8 cellular contexts compared by ENCODE assay signal in the genomic region with DNA sequence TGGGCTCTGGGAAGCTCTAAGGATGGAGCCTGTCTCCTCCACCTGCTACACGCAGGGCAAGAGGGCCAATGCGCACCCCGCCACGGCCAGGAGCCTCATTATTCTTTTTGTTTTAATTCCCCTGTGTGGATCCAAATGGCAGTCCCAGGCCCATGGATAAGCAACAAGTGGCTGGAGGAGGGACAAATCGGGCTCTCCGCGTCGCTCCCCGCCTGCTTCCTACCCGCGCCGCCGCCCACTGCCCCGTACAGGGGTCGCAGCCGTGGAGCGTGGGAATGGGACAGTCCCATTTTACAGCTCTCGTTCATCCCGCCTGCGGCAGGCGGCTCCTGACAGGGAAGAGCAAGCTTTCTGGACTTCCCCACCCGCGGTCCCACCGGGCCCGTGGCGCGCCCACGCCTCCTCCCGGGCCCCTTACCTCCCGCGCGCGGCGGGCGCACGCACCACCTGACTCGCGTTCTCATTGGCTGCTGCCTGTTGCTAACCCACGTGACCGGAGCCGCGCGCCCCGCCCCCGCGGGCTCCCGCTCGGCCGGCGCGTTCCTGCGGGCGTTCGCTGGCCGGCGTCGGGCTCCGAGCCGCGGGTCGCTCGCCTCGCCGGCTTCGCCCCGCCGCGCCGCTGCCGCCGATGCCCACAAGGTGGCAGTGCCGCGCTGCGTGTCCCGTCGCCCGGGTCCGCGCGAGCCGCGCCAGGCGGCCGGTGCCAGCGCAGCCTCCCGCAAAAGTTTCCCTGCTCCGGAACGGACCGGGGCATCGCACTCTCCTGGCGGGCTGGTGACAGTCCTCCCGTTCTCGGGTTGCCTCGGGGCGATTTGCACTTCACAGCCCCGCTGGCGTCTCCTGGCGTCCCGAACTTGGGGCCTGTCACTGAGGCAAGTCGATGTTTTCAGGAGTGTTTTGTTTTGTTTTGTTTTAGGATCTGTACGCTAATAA.
DNase-seq lines count a peak whose midpoint lies in the region; ATAC-seq and TF ChIP-seq lines count a peak whose summit lies in the region.

No MANE protein-coding gene starts in this region.

- H3K4me3 ChIP-seq in ovary, result peak overlapping the region; percentile 52
- H3K4me3 ChIP-seq in thyroid gland (replicated peaks in 1 of 3), result peak overlapping the region; percentile 29 to 82 (median 62)

- H3K4me1 Mint-ChIP-seq in HFFc6 (ENCODE audit: low read depth), result peaks cover 24% of the 10 kb centered on the region
- peaks cover 18% of the 10 kb centered on the region for H3K4me1 Mint-ChIP-seq in activated naive CD8-positive, alpha-beta T cell treated with anti-CD3 and anti-CD28 coated beads for 36 hours

- no peaks in the 10 kb centered on the region for H3K27me3 Mint-ChIP-seq in HFFc6 (ENCODE audit: insufficient read depth)
- peaks cover 3% of the 10 kb centered on the region for H3K27me3 Mint-ChIP-seq in activated naive CD8-positive, alpha-beta T cell treated with anti-CD3 and anti-CD28 coated beads for 36 hours

- H3K36me3 Mint-ChIP-seq in HFFc6 (ENCODE audit: low read depth), result no peaks in the 10 kb centered on the region
- no peaks in the 10 kb centered on the region for H3K36me3 Mint-ChIP-seq in activated naive CD8-positive, alpha-beta T cell treated with anti-CD3 and anti-CD28 coated beads for 36 hours

- TF ChIP-seq EP300 in ovary (IDR thresholded peaks at IDR 0.05), result no peak

- ATAC-seq in SK-N-SH treated with all-trans-retinoic acid at 6 μM for 48 hours, result peak; percentile 92
- peak; percentile 96 for ATAC-seq in Right ventricle myocardium inferior

- intact Hi-C loops in Right ventricle myocardium inferior (cut with DNase I), result loop anchor here (1.0 to 10.0 kb wide), 8 partner anchors 222 to 1411 kb away; no protein-coding TSS in a partner anchor
- intact Hi-C loops in ovary (cut with DNase I), result loop anchor here in 2 of 4 donors (5.0 to 10.0 kb wide), 3 partner anchors 1034 to 1234 kb away; a partner anchor contains a TSS
- intact Hi-C loops in thyroid gland (cut with DNase I), result loop anchor here (10.0 kb wide), 1 partner anchor 104 kb away; no protein-coding TSS in a partner anchor

- peak; percentile 79 for DNase-seq in HFFc6
- DNase-seq in NAMALWA (ENCODE audit: low spot score), result peak; percentile 93
- DNase-seq in activated naive CD8-positive, alpha-beta T cell treated with anti-CD3 and anti-CD28 coated beads for 36 hours, result peak; percentile 95
- peak; percentile 96 for DNase-seq in Right ventricle myocardium inferior (ENCODE audit: missing footprints)
- peak; percentile 90 to 96 (median 94) for DNase-seq in ovary
- peak; percentile 95 to 96 for DNase-seq in thyroid gland

- peak overlapping the region; percentile 74 to 78 for H3K27ac ChIP-seq in ovary
- H3K27ac ChIP-seq in thyroid gland, result peak overlapping the region; percentile 43 to 91 (median 82)

- peak; percentile 32 for TF ChIP-seq POLR2A in GM10847 (IDR thresholded peaks at IDR 0.05; ENCODE audit: extremely low read depth, insufficient read length)
- no peak for TF ChIP-seq POLR2A in ovary (IDR thresholded peaks at IDR 0.05)
- TF ChIP-seq POLR2A in thyroid gland (IDR thresholded peaks at IDR 0.05), result peak; percentile 5 to 81

- H3K4me3 Mint-ChIP-seq in HFFc6, result peak overlapping the region; percentile 91
- peak overlapping the region; percentile 76 for H3K4me3 Mint-ChIP-seq in activated naive CD8-positive, alpha-beta T cell treated with anti-CD3 and anti-CD28 coated beads for 36 hours

- no peaks in the 10 kb centered on the region for H3K9me3 Mint-ChIP-seq in HFFc6
- H3K9me3 Mint-ChIP-seq in activated naive CD8-positive, alpha-beta T cell treated with anti-CD3 and anti-CD28 coated beads for 36 hours, result no peaks in the 10 kb centered on the region

- peak overlapping the region; percentile 74 for H3K27ac Mint-ChIP-seq in HFFc6
- H3K27ac Mint-ChIP-seq in activated naive CD8-positive, alpha-beta T cell treated with anti-CD3 and anti-CD28 coated beads for 36 hours, result peak overlapping the region; percentile 56

- 1% methylated on average over 70 to 101 of the region's 101 CpGs for WGBS in ovary, 3 donors
- WGBS in thyroid gland, 2 donors, result 3 to 6% methylated on average over 26 to 34 of the region's 101 CpGs

- H3K4me1 ChIP-seq in ovary (ENCODE audit: insufficient read depth), result peaks cover 2% of the 10 kb centered on the region
- peaks cover 0 to 13% of the 10 kb centered on the region in 2 donors for H3K4me1 ChIP-seq in thyroid gland

- TF ChIP-seq CTCF in HFFc6 (IDR thresholded peaks at IDR 0.05), result peak; percentile 79
- TF ChIP-seq CTCF in ovary (IDR thresholded peaks at IDR 0.05), result peak; percentile 28 to 95 (median 94)
- TF ChIP-seq CTCF in thyroid gland (IDR thresholded peaks at IDR 0.05), result peak; percentile 15 to 99 (median 74)

- no peaks in the 10 kb centered on the region for H3K9me3 ChIP-seq in ovary
- no peaks in the 10 kb centered on the region for H3K9me3 ChIP-seq in thyroid gland

- H3K36me3 ChIP-seq in ovary (no peaks in the 10 kb centered on the region), thyroid gland (no peaks in the 10 kb centered on the region)

- H3K27me3 ChIP-seq in ovary, result no peaks in the 10 kb centered on the region
- H3K27me3 ChIP-seq in thyroid gland, result no peaks in the 10 kb centered on the region

TF ChIP-seq in SK-N-SH treated with all-trans-retinoic acid at 6 μM for 48 hours, 23 proteins besides CTCF, POLR2A, EP300 and RAD21:
- TF ChIP-seq, protein P1, sequence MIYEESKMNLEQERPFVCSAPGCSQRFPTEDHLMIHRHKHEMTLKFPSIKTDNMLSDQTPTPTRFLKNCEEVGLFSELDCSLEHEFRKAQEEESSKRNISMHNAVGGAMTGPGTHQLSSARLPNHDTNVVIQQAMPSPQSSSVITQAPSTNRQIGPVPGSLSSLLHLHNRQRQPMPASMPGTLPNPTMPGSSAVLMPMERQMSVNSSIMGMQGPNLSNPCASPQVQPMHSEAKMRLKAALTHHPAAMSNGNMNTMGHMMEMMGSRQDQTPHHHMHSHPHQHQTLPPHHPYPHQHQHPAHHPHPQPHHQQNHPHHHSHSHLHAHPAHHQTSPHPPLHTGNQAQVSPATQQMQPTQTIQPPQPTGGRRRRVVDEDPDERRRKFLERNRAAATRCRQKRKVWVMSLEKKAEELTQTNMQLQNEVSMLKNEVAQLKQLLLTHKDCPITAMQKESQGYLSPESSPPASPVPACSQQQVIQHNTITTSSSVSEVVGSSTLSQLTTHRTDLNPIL (CRISPR knock-in tag; IDR thresholded peaks at IDR 0.05; ENCODE audit: low read depth), result no peak
- TF ChIP-seq ZFP3 (CRISPR knock-in tag; IDR thresholded peaks at IDR 0.05), result peak; percentile 74
- no peak for TF ChIP-seq ZC3H10 (CRISPR knock-in tag; IDR thresholded peaks at IDR 0.05)

Comparison
In these comparisons a context has a peak if more than half of its experiments do, and no peak if none do; other contexts are left out.
1. Peak in every context shown above with its lines: DNase-seq, ATAC-seq, H3K4me3 ChIP-seq and H3K27ac ChIP-seq.